Comparison of ENCODE assay signal across 1 cellular context in the genomic region with DNA sequence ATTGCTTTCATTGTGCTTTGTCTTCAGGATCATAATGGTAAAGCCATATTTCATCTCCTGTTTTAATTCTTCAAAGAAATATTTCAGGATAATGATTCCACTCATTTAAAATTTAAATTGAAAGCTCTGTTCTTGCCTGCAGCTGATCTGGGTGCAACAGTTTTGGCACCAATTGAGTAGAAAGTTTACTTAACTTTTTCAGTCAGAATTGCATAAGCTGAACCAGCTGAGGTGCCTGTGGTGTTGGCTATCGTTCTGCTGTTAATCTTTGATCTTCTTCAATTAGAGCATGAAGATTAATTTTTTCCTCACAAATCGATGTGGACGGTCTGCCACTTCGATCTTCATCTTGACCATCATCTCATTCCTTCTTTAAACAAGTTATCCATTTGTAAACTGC.
TF ChIP-seq lines count a peak whose summit lies in the region.

No MANE protein-coding gene starts in this region.

TF ChIP-seq in A549, 52 proteins besides CTCF, POLR2A, EP300 and RAD21 (continued from another document):
- TF ChIP-seq CHD2 (IDR thresholded peaks at IDR 0.05; ENCODE audit: low read length, partially characterized antibody) (no peak), TFCP2L1 (CRISPR knock-in tag; IDR thresholded peaks at IDR 0.05) (no peak), ESRRA (IDR thresholded peaks at IDR 0.05; ENCODE audit: borderline replicate concordance, low read length) (no peak), HOXB13 (CRISPR knock-in tag; IDR thresholded peaks at IDR 0.05; ENCODE audit: low read depth) (no peak), CBX2 (IDR thresholded peaks at IDR 0.05; ENCODE audit: borderline replicate concordance, low read depth) (no peak), FOSL2 (IDR thresholded peaks at IDR 0.05) (no peak), FOSL2 (CRISPR knock-in tag; IDR thresholded peaks at IDR 0.05) (no peak), HES2 (IDR thresholded peaks at IDR 0.05) (no peak), FOSB (CRISPR knock-in tag; IDR thresholded peaks at IDR 0.05) (no peak), JUN (IDR thresholded peaks at IDR 0.05) (no peak), FOXS1 (CRISPR knock-in tag; IDR thresholded peaks at IDR 0.05) (no peak)
TF ChIP-seq in A549: peak in this region for 0.
